8 cellular contexts compared by ENCODE assay signal in the genomic region with DNA sequence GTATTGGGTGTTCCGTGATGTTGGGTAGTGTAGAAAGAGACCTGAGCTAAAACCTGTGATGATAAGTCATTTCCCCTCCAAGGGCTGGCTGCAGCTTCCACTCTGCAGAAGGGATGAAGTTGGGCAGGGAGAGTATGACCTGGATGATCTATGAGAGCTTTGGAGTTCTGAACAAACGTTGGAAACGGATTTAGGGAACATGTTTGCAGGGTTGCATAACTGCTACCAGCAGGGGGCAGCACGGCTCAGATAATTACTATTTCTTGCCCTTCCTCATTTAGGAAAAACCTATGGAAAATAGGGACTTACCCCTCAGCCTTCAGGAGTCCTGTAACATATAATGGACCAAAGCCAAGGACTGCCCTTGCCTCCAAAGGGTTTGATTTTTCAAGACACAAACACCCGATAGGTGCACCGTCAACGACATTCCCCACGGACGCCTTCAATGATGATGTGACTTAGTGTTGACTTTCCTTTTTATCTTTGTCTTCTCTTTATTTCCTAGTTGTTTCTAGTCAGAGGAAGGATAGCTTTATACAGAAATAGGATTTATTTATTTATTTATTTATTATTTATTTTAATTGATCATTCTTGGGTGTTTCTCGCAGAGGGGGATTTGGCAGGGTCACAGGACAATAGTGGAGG.
DNase-seq lines count a peak whose midpoint lies in the region; ATAC-seq and TF ChIP-seq lines count a peak whose summit lies in the region.

No MANE protein-coding gene starts in this region.

- no peaks in the 10 kb centered on the region for H3K4me1 ChIP-seq in HAP-1

- in situ Hi-C loops in HAP-1 (cut with MboI; ENCODE audit: low sequenced_read_pairs): loop anchor here (25.0 kb wide), 1 partner anchor 285 kb away; no protein-coding TSS in a partner anchor

- DNase-seq in CD1c-positive myeloid dendritic cell (ENCODE audit: extremely low spot score): peak; percentile 69
- DNase-seq in HAP-1 (ENCODE audit: low spot score in 2 of 2): peak; percentile 12 to 78
- DNase-seq in SHP77 treated with DMSO at 0.1 percent for 48 hours (lab: John Stamatoyannopoulos, UW): peak; percentile 71
- peak; percentile 77 to 81 for DNase-seq in cardiac fibroblast (ENCODE audit: low read depth in 2 of 2)
- DNase-seq in kidney tubule cell (ENCODE audit: low spot score): peak; percentile 63
- peak in 34 of 49 donors; percentile 1 to 68 (median 36) for DNase-seq in substantia nigra (lab: John Stamatoyannopoulos, UW)
- DNase-seq in NK-92 treated with Interleukin-12 subunit alpha and Interleukin-12 subunit beta, amount 100 ng/mL, for 24 hours (lab: John Stamatoyannopoulos, UW): no peak

- H3K27me3 Mint-ChIP-seq in activated T-helper 17 cell treated with anti-CD3 and anti-CD28 coated beads, Interleukin-2, amount 50 U/mL, for 72 hours: peaks cover 23% of the 10 kb centered on the region

- no peaks in the 10 kb centered on the region for H3K27me3 ChIP-seq in HAP-1 (ENCODE audit: low read depth)

- H3K4me3 Mint-ChIP-seq in activated T-helper 17 cell treated with anti-CD3 and anti-CD28 coated beads, Interleukin-2, amount 50 U/mL, for 72 hours: no peak overlapping the region

- H3K27ac Mint-ChIP-seq in activated T-helper 17 cell treated with anti-CD3 and anti-CD28 coated beads, Interleukin-2, amount 50 U/mL, for 72 hours: no peak overlapping the region

- no peaks in the 10 kb centered on the region for H3K36me3 Mint-ChIP-seq in activated T-helper 17 cell treated with anti-CD3 and anti-CD28 coated beads, Interleukin-2, amount 50 U/mL, for 72 hours (ENCODE audit: low read depth)

- H3K9me3 ChIP-seq in HAP-1: no peaks in the 10 kb centered on the region

- ATAC-seq in activated T-helper 17 cell treated with anti-CD3 and anti-CD28 coated beads, Interleukin-2, amount 50 U/mL, for 72 hours (replicated peaks): no peak

- no peaks in the 10 kb centered on the region for H3K9me3 Mint-ChIP-seq in activated T-helper 17 cell treated with anti-CD3 and anti-CD28 coated beads, Interleukin-2, amount 50 U/mL, for 72 hours

- H3K4me1 Mint-ChIP-seq in activated T-helper 17 cell treated with anti-CD3 and anti-CD28 coated beads, Interleukin-2, amount 50 U/mL, for 72 hours: no peaks in the 10 kb centered on the region

- no peak overlapping the region for H3K27ac ChIP-seq in substantia nigra (ENCODE audit: low read depth, low read length, poor library complexity, severe bottlenecking)

- H3K4me3 ChIP-seq in HAP-1 (no peak overlapping the region), cardiac fibroblast (replicated peaks in 1 of 2; ENCODE audit: low read depth in 2 of 2, low read length in 2 of 2) (no peak overlapping the region)

- H3K36me3 ChIP-seq in HAP-1 (replicated peaks): no peaks in the 10 kb centered on the region

- peak; percentile 76 for TF ChIP-seq CTCF in cardiac fibroblast (IDR thresholded peaks at IDR 0.05; ENCODE audit: low read depth, low read length)
